29 cellular contexts compared by ENCODE assay signal in the genomic region with DNA sequence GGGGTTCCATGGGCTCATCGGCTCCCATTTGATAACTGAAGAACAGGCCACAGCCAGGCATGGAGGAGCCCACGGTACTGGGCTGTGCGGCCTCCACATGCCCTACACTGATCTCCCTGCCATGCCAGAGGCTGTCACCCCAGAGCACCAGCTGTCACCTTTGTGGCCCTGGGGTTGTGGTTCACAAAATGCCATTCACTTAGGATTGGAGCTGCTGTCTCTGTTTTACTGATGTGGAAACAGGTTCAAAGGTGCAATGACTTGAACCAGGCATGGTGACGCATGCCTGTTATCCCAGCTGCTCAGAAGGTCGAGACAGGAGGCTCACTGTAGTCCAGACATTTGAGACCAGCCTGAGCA. TPM values are rescaled to one million over a fixed set of nuclear protein-coding genes. Genes with fewer than 3 reads are reported as not detected.
DNase-seq lines count a peak whose midpoint lies in the region; ATAC-seq, FAIRE-seq and TF ChIP-seq lines count a peak whose summit lies in the region.
"Had no signal": no experiment of that assay in that cellular context is flagged by ENCODE, and none has a peak within 500 bp of the region (broad histone marks: within the 10 kb centered on the region; RNA-seq: fewer than 3 reads in every experiment).

No MANE protein-coding gene starts in this region.

- H3K27me3 Mint-ChIP-seq in activated T-helper 17 cell treated with anti-CD3 and anti-CD28 coated beads, Interleukin-2, amount 50 U/mL, for 72 hours: no peaks in the 10 kb centered on the region
- H3K27me3 Mint-ChIP-seq: naive B cell had no signal

- TF ChIP-seq CTCF in RWPE1 (conservative IDR thresholded peaks at IDR 0.05; ENCODE audit: low read depth) (no peak), HepG2 (CRISPR knock-in tag; IDR thresholded peaks at IDR 0.05) (no peak), adrenal gland (IDR thresholded peaks at IDR 0.05) (no peak)

- peaks cover 3% of the 10 kb centered on the region for H3K4me1 Mint-ChIP-seq in activated T-helper 17 cell treated with anti-CD3 and anti-CD28 coated beads, Interleukin-2, amount 50 U/mL, for 72 hours

- no peaks in the 10 kb centered on the region for H4K20me1 ChIP-seq in HepG2 (ENCODE audit: insufficient read depth, low read length)

- intact Hi-C loops in HepG2 (cut with micrococcal nuclease; ENCODE audit: unreplicated experiment): no loop called here
- intact Hi-C loops in adrenal gland (cut with DNase I): loop anchor here (10.0 kb wide), 1 partner anchor 489 kb away; no protein-coding TSS in a partner anchor

- POLR2A ChIA-PET in RWPE1 (lab: Yijun Ruan, JAX; ENCODE audit: low non-redundant PET): no interaction called here
- POLR2A ChIA-PET in HepG2 (lab: Yijun Ruan, JAX): no interaction called here

- H3K4me2 ChIP-seq in HepG2 (ENCODE audit: low read depth, low read length): no peak overlapping the region
- H3K4me2 ChIP-seq: KMS-11 had no signal

- H3K79me2 ChIP-seq in HepG2 (ENCODE audit: insufficient read depth, low read length): no peaks in the 10 kb centered on the region

- no peak for TF ChIP-seq EP300 in HepG2 (IDR thresholded peaks at IDR 0.05; ENCODE audit: low read depth in 2 of 2, low read length in 2 of 2)
- no peak for TF ChIP-seq EP300 in HepG2 (CRISPR knock-in tag; IDR thresholded peaks at IDR 0.05; ENCODE audit: borderline replicate concordance)

- BruUV-seq in HepG2 (replicated peaks; lab: Mats Ljungman, UMichigan): no TSS peak

- DNase-seq in NCI-H2171 treated with DMSO at 0.1 percent for 48 hours (lab: John Stamatoyannopoulos, UW): peak; percentile 55
- DNase-seq in NCI-H2171 (lab: John Stamatoyannopoulos, UW): no peak
- DNase-seq in RWPE1 (ENCODE audit: low spot score): no peak
- no peak for DNase-seq in HepG2 (ENCODE audit: low spot score)
- DNase-seq in ureter (ENCODE audit: low spot score): peak; percentile 34
- no peak for DNase-seq in adrenal gland
- DNase-seq in central memory CD4-positive, alpha-beta T cell: no peak
- DNase-seq: 8988T; activated naive CD4-positive, alpha-beta T cell treated with anti-CD3 and anti-CD28 coated beads, Interleukin-2, amount 50 U/mL, for 16 hours; effector CD4-positive, alpha-beta T cell; HCEC 1CT; MM.1S; naive B cell; NCI-H2029; NCI-H524 treated with DMSO at 0.1 percent for 48 hours; NK-92 treated with Interleukin-12 subunit alpha and Interleukin-12 subunit beta, amount 100 ng/mL, for 24 hours; stimulated activated CD4-positive, alpha-beta T cell treated with anti-CD3 and anti-CD28 coated beads, Interleukin-4, amount 100 ng/mL, for 1 hour; transverse colon had no signal

- H3K4me3 Mint-ChIP-seq in activated T-helper 17 cell treated with anti-CD3 and anti-CD28 coated beads, Interleukin-2, amount 50 U/mL, for 72 hours: no peak overlapping the region
- H3K4me3 Mint-ChIP-seq: activated T-helper 1 cell treated with anti-CD3 and anti-CD28 coated beads, Interleukin-12 subunit alpha, Interleukin-12 subunit beta, Interleukin-2, Interleukin-4 antibody, amounts not matched to agents 30 ng/mL and 10 ng/mL and 1 ng/mL, durations not matched to agents 14 hours and 24 hours and 36 hours; mesothelial cell of epicardium; T-helper 1 cell treated with Interleukin-12 subunit alpha and Interleukin-12 subunit beta and Interleukin-4 antibody, amounts not matched to agents 30 μg/mL and 1 μg/mL, for 36 hours had no signal

- TF ChIP-seq RAD21 in HepG2 (CRISPR knock-in tag; IDR thresholded peaks at IDR 0.05): no peak

- H3K27ac ChIP-seq in RWPE1 (peak overlapping the region; percentile 67), HepG2 (ENCODE audit: extremely low read length, insufficient read depth, low read length) (no peak overlapping the region), adrenal gland (no peak overlapping the region)
- H3K27ac ChIP-seq: breast epithelium, epithelial cell of prostate, HL-60, KMS-11, transverse colon had no signal

- H3K36me3 ChIP-seq in HepG2 (replicated peaks in 1 of 2; ENCODE audit: control insufficient read depth in 1 of 2, insufficient read depth in 2 of 2, low read length in 2 of 2) (peaks cover 0 to 5% of the 10 kb centered on the region in 2 experiments; a peak in 1 of 5 replicates), adrenal gland (replicated peaks in 1 of 2) (peaks cover 0 to 5% of the 10 kb centered on the region in 2 donors)
- H3K36me3 ChIP-seq: breast epithelium had no signal

- CTCF ChIA-PET in RWPE1 (lab: Yijun Ruan, JAX) (no interaction called here), HepG2 (lab: Yijun Ruan, JAX; ENCODE audit: low intra/inter-chr PET ratio, low total read pairs) (no interaction called here)

- no peak overlapping the region for H2AFZ ChIP-seq in HepG2 (ENCODE audit: low read length)

- peak; percentile 42 for ATAC-seq in HepG2
- ATAC-seq in activated T-helper 17 cell treated with anti-CD3 and anti-CD28 coated beads, Interleukin-2, amount 50 U/mL, for 72 hours (replicated peaks): no peak
- ATAC-seq: left lung, SK-N-SH treated with all-trans-retinoic acid at 6 μM for 48 hours had no signal

- no peaks in the 10 kb centered on the region for H3K9me3 Mint-ChIP-seq in activated T-helper 17 cell treated with anti-CD3 and anti-CD28 coated beads, Interleukin-2, amount 50 U/mL, for 72 hours
- H3K9me3 Mint-ChIP-seq: activated T-helper 1 cell treated with anti-CD3 and anti-CD28 coated beads, Interleukin-12 subunit alpha, Interleukin-12 subunit beta, Interleukin-2, Interleukin-4 antibody, amounts not matched to agents 30 ng/mL and 10 ng/mL and 1 ng/mL, durations not matched to agents 14 hours and 24 hours and 36 hours; naive B cell; T-helper 1 cell treated with Interleukin-12 subunit alpha and Interleukin-12 subunit beta and Interleukin-4 antibody, amounts not matched to agents 30 μg/mL and 1 μg/mL, for 36 hours had no signal

- H3K9me3 ChIP-seq in HepG2 (ENCODE audit: low read length) (no peaks in the 10 kb centered on the region), adrenal gland (replicated peaks in 1 of 3) (no peaks in the 10 kb centered on the region)
- H3K9me3 ChIP-seq: breast epithelium, left lung, transverse colon had no signal

- H3K9ac ChIP-seq in HepG2 (ENCODE audit: insufficient read depth, low read depth, low read length): no peak overlapping the region
- H3K9ac ChIP-seq: KMS-11 had no signal

- in situ Hi-C loops in HepG2 (cut with HindIII; ENCODE audit: extremely low pct_ligation_motif_present, low pct_unique_long_range_greater_than_20kb): no loop called here

- TF ChIP-seq POLR2A in HepG2 (IDR thresholded peaks at IDR 0.05; ENCODE audit: insufficient read depth in 1 of 2, low read depth in 2 of 2, low read length in 2 of 2) (no peak), adrenal gland (IDR thresholded peaks at IDR 0.05) (no peak)

- FAIRE-seq in HepG2 (lab: Jason Lieb, UNC): peak; percentile 21

- no peak overlapping the region for H3K27ac Mint-ChIP-seq in activated T-helper 17 cell treated with anti-CD3 and anti-CD28 coated beads, Interleukin-2, amount 50 U/mL, for 72 hours
- H3K27ac Mint-ChIP-seq: activated T-helper 1 cell treated with anti-CD3 and anti-CD28 coated beads, Interleukin-12 subunit alpha, Interleukin-12 subunit beta, Interleukin-2, Interleukin-4 antibody, amounts not matched to agents 30 ng/mL and 10 ng/mL and 1 ng/mL, durations not matched to agents 14 hours and 24 hours and 36 hours; mesothelial cell of epicardium; T-helper 1 cell treated with Interleukin-12 subunit alpha and Interleukin-12 subunit beta and Interleukin-4 antibody, amounts not matched to agents 30 μg/mL and 1 μg/mL, for 36 hours had no signal

- H3K4me1 ChIP-seq in HepG2 (ENCODE audit: insufficient read depth, low read length): 0 out of 2 replicates have a peak, but pooled peaks cover 10% of the 10 kb centered on the region
- H3K4me1 ChIP-seq in adrenal gland (replicated peaks in 1 of 2): no peaks in the 10 kb centered on the region
- H3K4me1 ChIP-seq: breast epithelium had no signal

- WGBS in HepG2 (ENCODE audit: low lambda C conversion rate): 43% methylated on average over 3 of the region's 5 CpGs
- WGBS in adrenal gland, 4 donors: 78 to 97% (median 82%) methylated on average over 4 to 5 of the region's 5 CpGs

- H3K36me3 Mint-ChIP-seq in activated T-helper 17 cell treated with anti-CD3 and anti-CD28 coated beads, Interleukin-2, amount 50 U/mL, for 72 hours (ENCODE audit: low read depth): peaks cover 14% of the 10 kb centered on the region
- H3K36me3 Mint-ChIP-seq: naive B cell had no signal

- no peaks in the 10 kb centered on the region for H3K27me3 ChIP-seq in HepG2 (ENCODE audit: control insufficient read depth in 1 of 2, insufficient read depth in 2 of 2, low read length in 2 of 2)
- no peaks in the 10 kb centered on the region for H3K27me3 ChIP-seq in adrenal gland
- H3K27me3 ChIP-seq: breast epithelium, left lung, transverse colon had no signal

- H3K4me3 ChIP-seq in HepG2 (replicated peaks in 1 of 3; ENCODE audit: insufficient read depth in 1 of 3, low read depth in 2 of 3, low read length in 3 of 3) (no peak overlapping the region), adrenal gland (no peak overlapping the region)
- H3K4me3 ChIP-seq: breast epithelium, left lung, transverse colon had no signal

RNA-seq across cellular contexts. Expression of a gene that starts 4.3 kb away (rescaled TPM):
- not detected in 2 replicates for total RNA-seq in HepG2 (2016; rRNA removed; fragmentation: Illumina TruSeq; extraction: Trizol)
- total RNA-seq in HepG2 (2016; cell fraction: cytosol; rRNA removed; fragmentation: Illumina TruSeq; extraction: Trizol; ENCODE audit: low read depth): 0.10 TPM in 1 of 2 replicates, not detected in the other
- 0.11 TPM in 1 of 2 replicates, not detected in the other for total RNA-seq in HepG2 (2016; cell fraction: insoluble cytoplasmic fraction; rRNA removed; fragmentation: Illumina TruSeq; extraction: Trizol)
- total RNA-seq in HepG2 (2016; cell fraction: membrane; rRNA removed; fragmentation: Illumina TruSeq; extraction: Trizol): 0.10 TPM in 1 of 2 replicates, not detected in the other
- 2.0 TPM in 1 of 2 replicates, not detected in the other for total RNA-seq in HepG2 (2016; cell fraction: nucleus; rRNA removed; fragmentation: Illumina TruSeq; extraction: Trizol)
- polyA plus RNA-seq in HepG2 (2011; rRNA removed): not detected in 2 replicates
- not detected in 2 replicates for polyA plus RNA-seq in HepG2 (2011; cell fraction: cytosol; rRNA removed)
- 0.13 and 0.14 TPM in 2 replicates for polyA plus RNA-seq in HepG2 (2011; cell fraction: nucleus; rRNA removed)
- not detected in 2 replicates for polyA plus RNA-seq in HepG2 (2012)
- not detected in 2 replicates for polyA plus RNA-seq in HepG2 (2016; cell fraction: cytosol; fragmentation: Illumina TruSeq; extraction: Trizol; ENCODE audit: low read depth)
- not detected in 2 replicates for polyA plus RNA-seq in HepG2 (2016; cell fraction: insoluble cytoplasmic fraction; fragmentation: Illumina TruSeq; extraction: Trizol; ENCODE audit: low read depth)
- polyA plus RNA-seq in HepG2 (2016; cell fraction: membrane; fragmentation: Illumina TruSeq; extraction: Trizol; ENCODE audit: low read depth): not detected in 2 replicates
- polyA plus RNA-seq in HepG2 (2016; cell fraction: nucleus; fragmentation: Illumina TruSeq; extraction: Trizol; ENCODE audit: insufficient read depth, low read depth): not detected in 2 replicates
- 0.82 and 1.7 TPM in 2 replicates for polyA minus RNA-seq in HepG2 (2011; rRNA and poly(A)+ RNA removed; ENCODE audit: low replicate concordance)
- not detected in 2 replicates for polyA minus RNA-seq in HepG2 (2011; cell fraction: cytosol; rRNA and poly(A)+ RNA removed)
- 0.62 and 1.8 TPM in 2 replicates for polyA minus RNA-seq in HepG2 (2011; cell fraction: nucleus; rRNA and poly(A)+ RNA removed)
- 111 TPM for total RNA-seq in ureter
- 1 to 10 TPM in 3 of 8 donors, under 1 TPM in 4, not detected in 1; 0.65 to 2.6 (median 0.97) TPM for total RNA-seq in adrenal gland
- under 1 TPM in 2 of 3 donors, not detected in 1; 0.56 to 0.84 TPM for polyA plus RNA-seq in adrenal gland
- total RNA-seq in activated T-helper 17 cell treated with anti-CD3 and anti-CD28 coated beads, Interleukin-2, amount 50 U/mL, for 72 hours: 1 to 10 TPM in 1 of 2 donors, under 1 TPM in 1; 0.79 to 1.0 TPM

RNA-seq across cellular contexts. Expression of a gene that starts 37.0 kb away (rescaled TPM):
- total RNA-seq in HepG2 (2016; rRNA removed; fragmentation: Illumina TruSeq; extraction: Trizol): 0.08 and 0.11 TPM in 2 replicates
- total RNA-seq in HepG2 (2016; cell fraction: cytosol; rRNA removed; fragmentation: Illumina TruSeq; extraction: Trizol; ENCODE audit: low read depth): not detected in 2 replicates
- not detected in 2 replicates for total RNA-seq in HepG2 (2016; cell fraction: insoluble cytoplasmic fraction; rRNA removed; fragmentation: Illumina TruSeq; extraction: Trizol)
- total RNA-seq in HepG2 (2016; cell fraction: membrane; rRNA removed; fragmentation: Illumina TruSeq; extraction: Trizol): not detected in 2 replicates
- total RNA-seq in HepG2 (2016; cell fraction: nucleus; rRNA removed; fragmentation: Illumina TruSeq; extraction: Trizol): not detected in 2 replicates
- 0.13 TPM in 1 of 2 replicates, not detected in the other for polyA plus RNA-seq in HepG2 (2011; rRNA removed)
- polyA plus RNA-seq in HepG2 (2011; cell fraction: cytosol; rRNA removed): not detected in 2 replicates
- polyA plus RNA-seq in HepG2 (2011; cell fraction: nucleus; rRNA removed): not detected in 2 replicates
- polyA plus RNA-seq in HepG2 (2012): 0.15 TPM in 2 replicates
- polyA plus RNA-seq in HepG2 (2016; cell fraction: cytosol; fragmentation: Illumina TruSeq; extraction: Trizol; ENCODE audit: low read depth): not detected in 2 replicates
- polyA plus RNA-seq in HepG2 (2016; cell fraction: insoluble cytoplasmic fraction; fragmentation: Illumina TruSeq; extraction: Trizol; ENCODE audit: low read depth): not detected in 2 replicates
- polyA plus RNA-seq in HepG2 (2016; cell fraction: membrane; fragmentation: Illumina TruSeq; extraction: Trizol; ENCODE audit: low read depth): not detected in 2 replicates
- 0.25 TPM in 1 of 2 replicates, not detected in the other for polyA plus RNA-seq in HepG2 (2016; cell fraction: nucleus; fragmentation: Illumina TruSeq; extraction: Trizol; ENCODE audit: insufficient read depth, low read depth)
- polyA minus RNA-seq in HepG2 (2011; rRNA and poly(A)+ RNA removed; ENCODE audit: low replicate concordance): not detected in 2 replicates
- polyA minus RNA-seq in HepG2 (2011; cell fraction: cytosol; rRNA and poly(A)+ RNA removed): not detected in 2 replicates
- polyA minus RNA-seq in HepG2 (2011; cell fraction: nucleus; rRNA and poly(A)+ RNA removed): 0.13 TPM in 1 of 2 replicates, not detected in the other
- 1.3 TPM for total RNA-seq in ureter
- 1 to 10 TPM in 1 of 8 donors, under 1 TPM in 4, not detected in 3; 0.18 to 2.9 (median 0.57) TPM for total RNA-seq in adrenal gland
- under 1 TPM; 0.16 to 0.40 (median 0.22) TPM for polyA plus RNA-seq in adrenal gland
- under 1 TPM; 0.17 to 0.45 TPM for total RNA-seq in activated T-helper 17 cell treated with anti-CD3 and anti-CD28 coated beads, Interleukin-2, amount 50 U/mL, for 72 hours
- total RNA-seq: activated T-helper 1 cell treated with anti-CD3 and anti-CD28 coated beads, Interleukin-12 subunit alpha, Interleukin-12 subunit beta, Interleukin-2, Interleukin-4 antibody, amounts not matched to agents 30 ng/mL and 10 ng/mL and 1 ng/mL, durations not matched to agents 14 hours and 24 hours and 36 hours; omental fat pad; transverse colon had no signal

RNA-seq across cellular contexts. Expression of a gene that starts 44.6 kb away (rescaled TPM):
- total RNA-seq in HepG2 (2016; rRNA removed; fragmentation: Illumina TruSeq; extraction: Trizol) (5.2 and 5.5 TPM in 2 replicates), ureter (67.8 TPM), adrenal gland (10 to 100 TPM; 10.2 to 21.7 (median 16.5) TPM)
- total RNA-seq in HepG2 (2016; cell fraction: cytosol; rRNA removed; fragmentation: Illumina TruSeq; extraction: Trizol; ENCODE audit: low read depth): 2.2 and 3.3 TPM in 2 replicates
- 4.7 and 6.9 TPM in 2 replicates for total RNA-seq in HepG2 (2016; cell fraction: insoluble cytoplasmic fraction; rRNA removed; fragmentation: Illumina TruSeq; extraction: Trizol)
- total RNA-seq in HepG2 (2016; cell fraction: membrane; rRNA removed; fragmentation: Illumina TruSeq; extraction: Trizol): 4.2 and 4.5 TPM in 2 replicates
- total RNA-seq in HepG2 (2016; cell fraction: nucleus; rRNA removed; fragmentation: Illumina TruSeq; extraction: Trizol): 7.1 and 7.5 TPM in 2 replicates
- polyA plus RNA-seq in HepG2 (2011; rRNA removed) (6.2 and 7.0 TPM in 2 replicates), adrenal gland (10 to 100 TPM in 2 of 3 donors, 1 to 10 TPM in 1; 2.8 to 83.7 (median 23.2) TPM)
- polyA plus RNA-seq in HepG2 (2011; cell fraction: cytosol; rRNA removed): 2.7 and 4.1 TPM in 2 replicates
- polyA plus RNA-seq in HepG2 (2011; cell fraction: nucleus; rRNA removed): 18.5 and 23.3 TPM in 2 replicates
- 5.0 and 6.3 TPM in 2 replicates for polyA plus RNA-seq in HepG2 (2012)
- 1.3 and 1.5 TPM in 2 replicates for polyA plus RNA-seq in HepG2 (2016; cell fraction: cytosol; fragmentation: Illumina TruSeq; extraction: Trizol; ENCODE audit: low read depth)
- polyA plus RNA-seq in HepG2 (2016; cell fraction: insoluble cytoplasmic fraction; fragmentation: Illumina TruSeq; extraction: Trizol; ENCODE audit: low read depth): 6.9 and 7.6 TPM in 2 replicates
- 2.1 and 2.2 TPM in 2 replicates for polyA plus RNA-seq in HepG2 (2016; cell fraction: membrane; fragmentation: Illumina TruSeq; extraction: Trizol; ENCODE audit: low read depth)
- 15.2 and 17.1 TPM in 2 replicates for polyA plus RNA-seq in HepG2 (2016; cell fraction: nucleus; fragmentation: Illumina TruSeq; extraction: Trizol; ENCODE audit: insufficient read depth, low read depth)
- polyA minus RNA-seq in HepG2 (2011; rRNA and poly(A)+ RNA removed; ENCODE audit: low replicate concordance): 19.1 and 19.3 TPM in 2 replicates
- polyA minus RNA-seq in HepG2 (2011; cell fraction: cytosol; rRNA and poly(A)+ RNA removed): 6.9 and 9.4 TPM in 2 replicates
- polyA minus RNA-seq in HepG2 (2011; cell fraction: nucleus; rRNA and poly(A)+ RNA removed): 8.8 and 10.3 TPM in 2 replicates
- 10 to 100 TPM; 26.4 to 32.6 TPM for total RNA-seq in activated T-helper 17 cell treated with anti-CD3 and anti-CD28 coated beads, Interleukin-2, amount 50 U/mL, for 72 hours

Comparison
In these comparisons a context has a peak if more than half of its experiments do, and no peak if none do; other contexts are left out.
1. DNase-seq: peak in NCI-H2171 treated with DMSO at 0.1 percent for 48 hours (single experiment) and ureter (single experiment); none in NCI-H2171 (single experiment), RWPE1 (single experiment), HepG2 (single experiment), adrenal gland (0 of 7) and central memory CD4-positive, alpha-beta T cell (single experiment).
2. RNA of a gene that starts 4.3 kb away (total RNA-seq): 111 TPM in ureter (single experiment); 0.79 to 1.0 TPM in activated T-helper 17 cell treated with anti-CD3 and anti-CD28 coated beads, Interleukin-2, amount 50 U/mL, for 72 hours, 0.65 to 2.6 TPM in adrenal gland and 0.10 to 2.0 TPM in HepG2; every median in the first group is over 10 times any median in the second.